ENCODE assay signal across 8 cellular contexts in genomic region chr17:57621791-57622190, GRCh38.
DNase-seq lines count a peak whose midpoint lies in the region; ATAC-seq and TF ChIP-seq lines count a peak whose summit lies in the region.
"Not testable (repeated sequence)": the region's sequence is repeated elsewhere in the genome, so short reads cannot be mapped to it uniquely, and the experiment has no call there.

No MANE protein-coding gene starts in this region.

- H3K79me2 ChIP-seq in DOHH2 (ENCODE audit: control insufficient read depth, low read length); OCI-LY7 (ENCODE audit: insufficient read depth, low read depth, low read length); trophoblast cell (ENCODE audit: control insufficient read depth, insufficient read depth, low read length, poor library complexity): not testable (repeated sequence)

- peak overlapping the region; percentile 23 for H3K18ac ChIP-seq in trophoblast cell (ENCODE audit: low read length)

- not testable (repeated sequence) for ATAC-seq in heart right ventricle; memory B cell (ENCODE audit: low read depth); stimulated activated memory B cell treated with anti-CD40 and anti-IgM and Interleukin-4, amounts not matched to agents 10 μg/mL and 1 μg/mL and 100 μg/mL, for 72 hours

- H3K4me2 ChIP-seq in DOHH2 (ENCODE audit: low read length) (peak overlapping the region; percentile 87), OCI-LY7 (ENCODE audit: low read length) (peak overlapping the region; percentile 87; the same call in 1 of the 2 replicates)
- not testable (repeated sequence) for H3K4me2 ChIP-seq in trophoblast cell (ENCODE audit: low read length)

- H3K36me3 Mint-ChIP-seq in activated T-helper 1 cell treated with anti-CD3 and anti-CD28 coated beads, Interleukin-12 subunit alpha, Interleukin-12 subunit beta, Interleukin-2, Interleukin-4 antibody, amounts not matched to agents 30 ng/mL and 10 ng/mL and 1 ng/mL, durations not matched to agents 14 hours and 24 hours and 36 hours (ENCODE audit: low read depth): peaks cover 19% of the 10 kb centered on the region
- H3K36me3 Mint-ChIP-seq in memory B cell: not testable (repeated sequence)
- H3K36me3 Mint-ChIP-seq in stimulated activated memory B cell treated with anti-CD40 and anti-IgM and Interleukin-4, amounts not matched to agents 10 μg/mL and 1 μg/mL and 100 μg/mL, for 72 hours: peaks cover 21% of the 10 kb centered on the region

- not testable (repeated sequence) for DNase-seq in OCI-LY7 (ENCODE audit: low spot score); activated T-helper 1 cell treated with anti-CD3 and anti-CD28 coated beads, Interleukin-12 subunit alpha, Interleukin-12 subunit beta, Interleukin-2, Interleukin-4 antibody, amounts not matched to agents 30 ng/mL and 10 ng/mL and 1 ng/mL, durations not matched to agents 14 hours and 24 hours and 36 hours (ENCODE audit: low spot score); heart right ventricle; memory B cell (ENCODE audit: low spot score in 2 of 2); trophoblast cell

- not testable (repeated sequence) for H4K20me1 ChIP-seq in DOHH2 (ENCODE audit: control insufficient read depth, insufficient read depth, low read depth, low read length); OCI-LY7 (ENCODE audit: insufficient read depth, low read length)

- not testable (repeated sequence) for H3K9me3 Mint-ChIP-seq in activated T-helper 1 cell treated with anti-CD3 and anti-CD28 coated beads, Interleukin-12 subunit alpha, Interleukin-12 subunit beta, Interleukin-2, Interleukin-4 antibody, amounts not matched to agents 30 ng/mL and 10 ng/mL and 1 ng/mL, durations not matched to agents 14 hours and 24 hours and 36 hours; memory B cell; stimulated activated memory B cell treated with anti-CD40 and anti-IgM and Interleukin-4, amounts not matched to agents 10 μg/mL and 1 μg/mL and 100 μg/mL, for 72 hours

- H3K27ac ChIP-seq in 22Rv1 (peak overlapping the region; percentile 76), DOHH2 (ENCODE audit: low read depth, low read length) (peak overlapping the region; percentile 93), OCI-LY7 (ENCODE audit: low read depth, low read length, poor library complexity, severe bottlenecking) (peak overlapping the region; percentile 76), heart right ventricle (peak overlapping the region in 6 of 10 donors; percentile 53 to 83 (median 64)), trophoblast cell (ENCODE audit: low read depth, low read length) (peak overlapping the region; percentile 96)

- peaks cover 25% of the 10 kb centered on the region for H3F3A ChIP-seq in DOHH2 (ENCODE audit: control insufficient read depth, insufficient read depth)

- TF ChIP-seq CTCF in 22Rv1 (IDR thresholded peaks at IDR 0.05); DOHH2 (IDR thresholded peaks at IDR 0.05; ENCODE audit: low read depth, low read length, poor library complexity, severe bottlenecking); OCI-LY7 (conservative IDR thresholded peaks at IDR 0.05; ENCODE audit: low read length); heart right ventricle (IDR thresholded peaks at IDR 0.05): not testable (repeated sequence)

- 95 to 96% methylated on average over 6 of the region's 6 CpGs for WGBS in heart right ventricle, 2 donors
- no CpG with 5 or more reads among the region's 6 CpGs for WGBS in trophoblast cell (ENCODE audit: extremely low coverage, insufficient coverage, insufficient read length)

- H3K4me1 ChIP-seq in DOHH2 (ENCODE audit: control insufficient read depth, low read length): peaks cover 68% of the 10 kb centered on the region
- peaks cover 51% of the 10 kb centered on the region for H3K4me1 ChIP-seq in OCI-LY7 (ENCODE audit: insufficient read depth, low read length, poor library complexity, severe bottlenecking)
- peaks cover 0 to 55% (median 33%) of the 10 kb centered on the region in 9 donors for H3K4me1 ChIP-seq in heart right ventricle
- H3K4me1 ChIP-seq in trophoblast cell (ENCODE audit: control insufficient read depth in 1 of 2, insufficient read depth in 2 of 2, low read length in 2 of 2): peaks cover 49 to 52% of the 10 kb centered on the region in 2 experiments

- peak overlapping the region; percentile 84 for H2BK120ac ChIP-seq in trophoblast cell (ENCODE audit: insufficient read depth, low read length, poor library complexity)

- H3K79me1 ChIP-seq in trophoblast cell (ENCODE audit: low read length): peaks cover 42% of the 10 kb centered on the region

- not testable (repeated sequence) for H2AFZ ChIP-seq in OCI-LY7 (ENCODE audit: low read length); trophoblast cell (ENCODE audit: insufficient read depth, low read length, poor library complexity)

- H3K9ac ChIP-seq in trophoblast cell (ENCODE audit: low read length): not testable (repeated sequence)

- not testable (repeated sequence) for H2AK5ac ChIP-seq in trophoblast cell (ENCODE audit: low read length)

- H3K9me3 ChIP-seq in DOHH2 (ENCODE audit: control insufficient read depth, insufficient read depth, low read length); OCI-LY7 (ENCODE audit: low read length); heart right ventricle; trophoblast cell (ENCODE audit: insufficient read depth, low read depth, low read length): not testable (repeated sequence)

- peaks cover 46% of the 10 kb centered on the region for H3K36me3 ChIP-seq in DOHH2 (ENCODE audit: control insufficient read depth, low read length)
- peaks cover 20% of the 10 kb centered on the region for H3K36me3 ChIP-seq in OCI-LY7 (ENCODE audit: insufficient read depth, low read length)
- H3K36me3 ChIP-seq in heart right ventricle: not testable (repeated sequence)
- H3K36me3 ChIP-seq in trophoblast cell (ENCODE audit: control insufficient read depth in 1 of 2, insufficient read depth in 2 of 2, low read length in 2 of 2): peaks cover 10 to 24% of the 10 kb centered on the region in 2 experiments

- peak overlapping the region; percentile 69 for H3K4me3 ChIP-seq in DOHH2 (ENCODE audit: low read length)
- not testable (repeated sequence) for H3K4me3 ChIP-seq in OCI-LY7 (ENCODE audit: low read depth, low read length, poor library complexity, severe bottlenecking); heart right ventricle; trophoblast cell (ENCODE audit: low read depth, low read length)

- not testable (repeated sequence) for H3K9me2 ChIP-seq in DOHH2 (replicated peaks; ENCODE audit: control insufficient read depth, low read length); OCI-LY7 (ENCODE audit: insufficient read depth, low read length)

- intact Hi-C loops in OCI-LY7 (cut with micrococcal nuclease; ENCODE audit: unreplicated experiment) (loop anchor here (2.0 to 10.0 kb wide), 2 partner anchors 265 to 713 kb away; no protein-coding TSS in a partner anchor), heart right ventricle (cut with DNase I) (loop anchor here in 2 of 10 donors (5.0 kb wide), 1 partner anchor 41 kb away; no protein-coding TSS in a partner anchor)
- intact Hi-C loops in activated T-helper 1 cell treated with anti-CD3 and anti-CD28 coated beads, Interleukin-12 subunit alpha, Interleukin-12 subunit beta, Interleukin-2, Interleukin-4 antibody, amounts not matched to agents 30 ng/mL and 10 ng/mL and 1 ng/mL, durations not matched to agents 14 hours and 24 hours and 36 hours (cut with micrococcal nuclease): not testable (repeated sequence)

- CTCF ChIA-PET in OCI-LY7 (lab: Charles Lee; ENCODE audit: unreplicated experiment): interaction anchor here (1.0 kb wide), 1 partner anchor 15 kb away, joined by 3 read pairs; no protein-coding TSS in a partner anchor

- peak overlapping the region; percentile 95 for H2BK5ac ChIP-seq in trophoblast cell (ENCODE audit: low read depth, low read length, poor library complexity)

- not testable (repeated sequence) for BruUV-seq in OCI-LY7 (replicated peaks; lab: Mats Ljungman, UMichigan)

- peak overlapping the region; percentile 34 for H3K27ac Mint-ChIP-seq in activated T-helper 1 cell treated with anti-CD3 and anti-CD28 coated beads, Interleukin-12 subunit alpha, Interleukin-12 subunit beta, Interleukin-2, Interleukin-4 antibody, amounts not matched to agents 30 ng/mL and 10 ng/mL and 1 ng/mL, durations not matched to agents 14 hours and 24 hours and 36 hours
- H3K27ac Mint-ChIP-seq in memory B cell: peak overlapping the region; percentile 92
- H3K27ac Mint-ChIP-seq in stimulated activated memory B cell treated with anti-CD40 and anti-IgM and Interleukin-4, amounts not matched to agents 10 μg/mL and 1 μg/mL and 100 μg/mL, for 72 hours: peak overlapping the region; percentile 92

- peak overlapping the region; percentile 66 for H2BK12ac ChIP-seq in trophoblast cell (ENCODE audit: low read length)

- not testable (repeated sequence) for H3K23ac ChIP-seq in trophoblast cell (ENCODE audit: low read length)

- not testable (repeated sequence) for H3K27me3 ChIP-seq in DOHH2 (ENCODE audit: control insufficient read depth, low read length); heart right ventricle; trophoblast cell (ENCODE audit: insufficient read depth, low read length)

- peak overlapping the region; percentile 45 for H3K14ac ChIP-seq in trophoblast cell (ENCODE audit: low read length)

- peaks cover 21% of the 10 kb centered on the region for H3K4me1 Mint-ChIP-seq in activated T-helper 1 cell treated with anti-CD3 and anti-CD28 coated beads, Interleukin-12 subunit alpha, Interleukin-12 subunit beta, Interleukin-2, Interleukin-4 antibody, amounts not matched to agents 30 ng/mL and 10 ng/mL and 1 ng/mL, durations not matched to agents 14 hours and 24 hours and 36 hours (ENCODE audit: low read depth)
- H3K4me1 Mint-ChIP-seq in memory B cell: peaks cover 33% of the 10 kb centered on the region
- peaks cover 53% of the 10 kb centered on the region for H3K4me1 Mint-ChIP-seq in stimulated activated memory B cell treated with anti-CD40 and anti-IgM and Interleukin-4, amounts not matched to agents 10 μg/mL and 1 μg/mL and 100 μg/mL, for 72 hours

- peak overlapping the region; percentile 49 for H3K4ac ChIP-seq in trophoblast cell (ENCODE audit: low read depth, low read length)

- POLR2A ChIA-PET in OCI-LY7 (lab: Charles Lee): interaction anchor here (1.1 to 3.9 kb wide), 2 partner anchors 15 kb away, joined by 3 to 36 read pairs; no protein-coding TSS in a partner anchor

- H4K91ac ChIP-seq in trophoblast cell (ENCODE audit: low read depth, low read length): peak overlapping the region; percentile 84

- not testable (repeated sequence) for H3K4me3 Mint-ChIP-seq in activated T-helper 1 cell treated with anti-CD3 and anti-CD28 coated beads, Interleukin-12 subunit alpha, Interleukin-12 subunit beta, Interleukin-2, Interleukin-4 antibody, amounts not matched to agents 30 ng/mL and 10 ng/mL and 1 ng/mL, durations not matched to agents 14 hours and 24 hours and 36 hours; memory B cell; stimulated activated memory B cell treated with anti-CD40 and anti-IgM and Interleukin-4, amounts not matched to agents 10 μg/mL and 1 μg/mL and 100 μg/mL, for 72 hours

- not testable (repeated sequence) for H4K12ac ChIP-seq in trophoblast cell (ENCODE audit: low read depth, low read length)

- H4K8ac ChIP-seq in trophoblast cell (ENCODE audit: low read depth, low read length): not testable (repeated sequence)

- H3K27me3 Mint-ChIP-seq in activated T-helper 1 cell treated with anti-CD3 and anti-CD28 coated beads, Interleukin-12 subunit alpha, Interleukin-12 subunit beta, Interleukin-2, Interleukin-4 antibody, amounts not matched to agents 30 ng/mL and 10 ng/mL and 1 ng/mL, durations not matched to agents 14 hours and 24 hours and 36 hours (ENCODE audit: insufficient read depth); memory B cell; stimulated activated memory B cell treated with anti-CD40 and anti-IgM and Interleukin-4, amounts not matched to agents 10 μg/mL and 1 μg/mL and 100 μg/mL, for 72 hours: not testable (repeated sequence)

Comparison
In these comparisons a context has a peak if more than half of its experiments do, and no peak if none do; other contexts are left out.
1. H3K27ac Mint-ChIP-seq: peak in every context shown above with its lines; median percentile 92 in memory B cell; 92 in stimulated activated memory B cell treated with anti-CD40 and anti-IgM and Interleukin-4, amounts not matched to agents 10 μg/mL and 1 μg/mL and 100 μg/mL, for 72 hours; 34 in activated T-helper 1 cell treated with anti-CD3 and anti-CD28 coated beads, Interleukin-12 subunit alpha, Interleukin-12 subunit beta, Interleukin-2, Interleukin-4 antibody, amounts not matched to agents 30 ng/mL and 10 ng/mL and 1 ng/mL, durations not matched to agents 14 hours and 24 hours and 36 hours.